In genomic region chr11:35318977-35319925, GRCh38 we compare ENCODE assay signal across 12 cellular contexts.
A peak's percentile ranks its signal among the peaks of the same experiment; 100 is the strongest.
DNase-seq lines count a peak whose midpoint lies in the region; ATAC-seq, FAIRE-seq and TF ChIP-seq lines count a peak whose summit lies in the region.
"Had no signal": no experiment of that assay in that cellular context is flagged by ENCODE, and none has a peak within 500 bp of the region (broad histone marks: within the 10 kb centered on the region; RNA-seq: fewer than 3 reads in every experiment).

No MANE protein-coding gene starts in this region.

- H3K9me3 Mint-ChIP-seq in activated naive CD8-positive, alpha-beta T cell treated with anti-CD3 and anti-CD28 coated beads for 36 hours, result peaks cover 2% of the 10 kb centered on the region
- H3K9me3 Mint-ChIP-seq in activated naive CD8-positive, alpha-beta T cell treated with anti-CD3 and anti-CD28 coated beads, Interleukin-2, amount 50 U/mL, for 24 hours, result no peaks in the 10 kb centered on the region
- H3K9me3 Mint-ChIP-seq in central memory CD8-positive, alpha-beta T cell, result no peaks in the 10 kb centered on the region
- H3K9me3 Mint-ChIP-seq: nephron had no signal

- no peak overlapping the region for H3K4me3 Mint-ChIP-seq in activated naive CD8-positive, alpha-beta T cell treated with anti-CD3 and anti-CD28 coated beads for 36 hours
- no peak overlapping the region for H3K4me3 Mint-ChIP-seq in activated naive CD8-positive, alpha-beta T cell treated with anti-CD3 and anti-CD28 coated beads, Interleukin-2, amount 50 U/mL, for 24 hours
- H3K4me3 Mint-ChIP-seq in central memory CD8-positive, alpha-beta T cell, result no peak overlapping the region
- H3K4me3 Mint-ChIP-seq: nephron had no signal

- no peaks in the 10 kb centered on the region for H3K36me3 Mint-ChIP-seq in activated naive CD8-positive, alpha-beta T cell treated with anti-CD3 and anti-CD28 coated beads for 36 hours
- no peaks in the 10 kb centered on the region for H3K36me3 Mint-ChIP-seq in activated naive CD8-positive, alpha-beta T cell treated with anti-CD3 and anti-CD28 coated beads, Interleukin-2, amount 50 U/mL, for 24 hours (ENCODE audit: low read depth)
- H3K36me3 Mint-ChIP-seq in central memory CD8-positive, alpha-beta T cell (ENCODE audit: insufficient read depth), result no peaks in the 10 kb centered on the region

- ATAC-seq in activated naive CD8-positive, alpha-beta T cell treated with anti-CD3 and anti-CD28 coated beads, Interleukin-2, amount 50 U/mL, for 24 hours, result no peak
- peak; percentile 67 for ATAC-seq in HG03460 (IDR thresholded peaks at IDR 0.05; ENCODE audit: unreplicated experiment)
- no peak for ATAC-seq in central memory CD8-positive, alpha-beta T cell (replicated peaks; ENCODE audit: extremely low read depth, poor library complexity, severe bottlenecking)

- H3K27ac Mint-ChIP-seq in activated naive CD8-positive, alpha-beta T cell treated with anti-CD3 and anti-CD28 coated beads for 36 hours, result peak overlapping the region; percentile 11
- no peak overlapping the region for H3K27ac Mint-ChIP-seq in activated naive CD8-positive, alpha-beta T cell treated with anti-CD3 and anti-CD28 coated beads, Interleukin-2, amount 50 U/mL, for 24 hours
- H3K27ac Mint-ChIP-seq in central memory CD8-positive, alpha-beta T cell (ENCODE audit: low read depth), result peak overlapping the region; percentile 66
- H3K27ac Mint-ChIP-seq: nephron had no signal

- H3K4me1 ChIP-seq in kidney (ENCODE audit: control insufficient read depth in 1 of 2, insufficient read depth in 1 of 2, low read depth in 1 of 2, low read length in 2 of 2), result no peaks in the 10 kb centered on the region

- no peak for DNase-seq in activated naive CD8-positive, alpha-beta T cell treated with anti-CD3 and anti-CD28 coated beads for 36 hours
- DNase-seq in activated naive CD8-positive, alpha-beta T cell treated with anti-CD3 and anti-CD28 coated beads, Interleukin-2, amount 50 U/mL, for 24 hours, result no peak
- no peak for DNase-seq in central memory CD8-positive, alpha-beta T cell (ENCODE audit: low spot score in 2 of 2)
- DNase-seq in SKM-1 treated with dmso at 0.1 percent for 144 hours (lab: John Stamatoyannopoulos, UW; ENCODE audit: unreplicated experiment) (no peak), kidney (no peak), NCI-H2227 treated with DMSO at 0.1 percent for 48 hours (lab: John Stamatoyannopoulos, UW) (no peak)
- DNase-seq in stimulated activated CD4-positive, alpha-beta T cell treated with anti-CD3 and anti-CD28 coated beads, Interleukin-15, amount 100 ng/mL, for 24 hours, result no peak
- DNase-seq: amygdala, NCI-H774 had no signal

- H3K36me3 ChIP-seq in kidney (ENCODE audit: control insufficient read depth in 1 of 2, insufficient read depth in 2 of 2, low read length in 2 of 2), result no peaks in the 10 kb centered on the region

- no peak for TF ChIP-seq CTCF in kidney (IDR thresholded peaks at IDR 0.05; ENCODE audit: borderline replicate concordance, extremely low read depth, insufficient read depth)

- no peaks in the 10 kb centered on the region for H3K27me3 Mint-ChIP-seq in activated naive CD8-positive, alpha-beta T cell treated with anti-CD3 and anti-CD28 coated beads for 36 hours
- H3K27me3 Mint-ChIP-seq in activated naive CD8-positive, alpha-beta T cell treated with anti-CD3 and anti-CD28 coated beads, Interleukin-2, amount 50 U/mL, for 24 hours, result no peaks in the 10 kb centered on the region
- H3K27me3 Mint-ChIP-seq in central memory CD8-positive, alpha-beta T cell, result peaks cover 8% of the 10 kb centered on the region

- H3K9me3 ChIP-seq in kidney (ENCODE audit: control insufficient read depth in 1 of 2, low read length in 2 of 2), result no peaks in the 10 kb centered on the region

- no peak overlapping the region for H3K27ac ChIP-seq in kidney (ENCODE audit: low read depth in 2 of 2, low read length in 2 of 2)
- H3K27ac ChIP-seq: epithelial cell of prostate had no signal

- no peak overlapping the region for H3K4me3 ChIP-seq in kidney (ENCODE audit: low read length in 2 of 2)

- H3K4me1 Mint-ChIP-seq in activated naive CD8-positive, alpha-beta T cell treated with anti-CD3 and anti-CD28 coated beads for 36 hours, result peaks cover 17% of the 10 kb centered on the region
- H3K4me1 Mint-ChIP-seq in activated naive CD8-positive, alpha-beta T cell treated with anti-CD3 and anti-CD28 coated beads, Interleukin-2, amount 50 U/mL, for 24 hours, result peaks cover 24% of the 10 kb centered on the region
- H3K4me1 Mint-ChIP-seq in central memory CD8-positive, alpha-beta T cell, result peaks cover 26% of the 10 kb centered on the region

- no peak overlapping the region for H3K9ac ChIP-seq in kidney (ENCODE audit: low read length in 2 of 2)

- intact Hi-C loops in kidney (cut with DNase I), result no loop called here

- FAIRE-seq in kidney (lab: Jason Lieb, UNC), result no peak
